In genomic region chr3:8937064-8938020, GRCh38 we compare ENCODE assay signal across 12 cellular contexts. TPM values are rescaled to one million over a fixed set of nuclear protein-coding genes. Genes with fewer than 3 reads are reported as not detected.
DNase-seq lines count a peak whose midpoint lies in the region; ATAC-seq, FAIRE-seq and TF ChIP-seq lines count a peak whose summit lies in the region.
"Had no signal": no experiment of that assay in that cellular context is flagged by ENCODE, and none has a peak within 500 bp of the region (broad histone marks: within the 10 kb centered on the region; RNA-seq: fewer than 3 reads in every experiment).

No MANE protein-coding gene starts in this region.

- no peaks in the 10 kb centered on the region for H3K79me2 ChIP-seq in hepatocyte

- ATAC-seq in HG02678 (IDR thresholded peaks at IDR 0.05; ENCODE audit: unreplicated experiment) (no peak), HG02763 (IDR thresholded peaks at IDR 0.05; ENCODE audit: unreplicated experiment) (no peak), upper lobe of left lung (ENCODE audit: low FRiP score in 2 of 2) (no peak)

- peak; percentile 89 for DNase-seq in ACHN
- peak; percentile 56 for DNase-seq in HTR-8/SVneo (ENCODE audit: insufficient read length, low spot score)
- peak; percentile 27 for DNase-seq in brain pericyte (ENCODE audit: low read depth, low spot score)
- DNase-seq in hepatocyte (ENCODE audit: low spot score), result no peak
- DNase-seq in upper lobe of left lung, result no peak
- DNase-seq in activated CD4-positive, alpha-beta T cell treated with anti-CD3 and anti-CD28 coated beads, Interleukin-2, amount 50 U/mL, for 4 hours, result no peak
- DNase-seq: CD4-positive, alpha-beta T cell; dorsolateral prefrontal cortex; islet precursor cell had no signal

- no peaks in the 10 kb centered on the region for H3K9me2 ChIP-seq in hepatocyte (replicated peaks; ENCODE audit: insufficient read depth)

- H4K20me1 ChIP-seq in hepatocyte (ENCODE audit: insufficient read depth, poor library complexity, severe bottlenecking), result no peaks in the 10 kb centered on the region

- peak; percentile 72 for FAIRE-seq in HTR-8/SVneo (lab: Jason Lieb, UNC)

- H3K9me3 ChIP-seq in hepatocyte (ENCODE audit: low read depth) (no peaks in the 10 kb centered on the region), upper lobe of left lung (no peaks in the 10 kb centered on the region)

- no peaks in the 10 kb centered on the region for H3K27me3 ChIP-seq in hepatocyte
- no peaks in the 10 kb centered on the region for H3K27me3 ChIP-seq in upper lobe of left lung
- H3K27me3 ChIP-seq: dorsolateral prefrontal cortex had no signal

- in situ Hi-C loops in ACHN (cut with HindIII; ENCODE audit: low pct_ligation_motif_present, low pct_unique_long_range_greater_than_20kb, low sequenced_read_pairs), result no loop called here

- no peaks in the 10 kb centered on the region for H3K36me3 ChIP-seq in hepatocyte (replicated peaks; ENCODE audit: insufficient read depth, low read depth)
- peaks cover 0 to 15% (median 3%) of the 10 kb centered on the region in 4 donors for H3K36me3 ChIP-seq in upper lobe of left lung

- peak overlapping the region; percentile 36 for H3K27ac ChIP-seq in hepatocyte
- H3K27ac ChIP-seq in upper lobe of left lung, result no peak overlapping the region
- H3K27ac ChIP-seq: dorsolateral prefrontal cortex, HL-60 had no signal

- no peak for TF ChIP-seq EP300 in upper lobe of left lung (IDR thresholded peaks at IDR 0.05)

- TF ChIP-seq CTCF in hepatocyte (IDR thresholded peaks at IDR 0.05; ENCODE audit: poor library complexity) (no peak), upper lobe of left lung (IDR thresholded peaks at IDR 0.05) (no peak)

- 65% methylated on average over 6 of the region's 6 CpGs for WGBS in hepatocyte (ENCODE audit: low lambda C conversion rate, missing lambda C conversion rate)
- 68 to 70% methylated on average over 6 of the region's 6 CpGs for WGBS in upper lobe of left lung, 2 donors

- no peak overlapping the region for H2AFZ ChIP-seq in hepatocyte

- no peaks in the 10 kb centered on the region for H3K4me1 ChIP-seq in hepatocyte (ENCODE audit: insufficient read depth)
- no peaks in the 10 kb centered on the region for H3K4me1 ChIP-seq in upper lobe of left lung

- H3K4me3 ChIP-seq in hepatocyte, result no peak overlapping the region
- H3K4me3 ChIP-seq in upper lobe of left lung, result no peak overlapping the region
- H3K4me3 ChIP-seq: dorsolateral prefrontal cortex had no signal

- no peak overlapping the region for H3K4me2 ChIP-seq in hepatocyte

- TF ChIP-seq POLR2A in upper lobe of left lung (IDR thresholded peaks at IDR 0.05), result no peak

RNA-seq across cellular contexts. Expression of gene RAD18, which starts 25.9 kb away (rescaled TPM):
- total RNA-seq in hepatocyte, result 6.0 and 6.3 TPM in 2 replicates
- polyA plus RNA-seq in hepatocyte, result 5.3 and 6.5 TPM in 2 replicates
- total RNA-seq in upper lobe of left lung, result 10 to 100 TPM in 2 of 6 donors, 1 to 10 TPM in 4; 2.6 to 16.2 (median 7.7) TPM

Comparison
In these comparisons a context has a peak if more than half of its experiments do, and no peak if none do; other contexts are left out.
1. DNase-seq: peak in ACHN (single experiment), HTR-8/SVneo (single experiment) and brain pericyte (single experiment); none in hepatocyte (single experiment), upper lobe of left lung (0 of 2) and activated CD4-positive, alpha-beta T cell treated with anti-CD3 and anti-CD28 coated beads, Interleukin-2, amount 50 U/mL, for 4 hours (0 of 2).